29 cellular contexts compared by ENCODE assay signal in the genomic region with DNA sequence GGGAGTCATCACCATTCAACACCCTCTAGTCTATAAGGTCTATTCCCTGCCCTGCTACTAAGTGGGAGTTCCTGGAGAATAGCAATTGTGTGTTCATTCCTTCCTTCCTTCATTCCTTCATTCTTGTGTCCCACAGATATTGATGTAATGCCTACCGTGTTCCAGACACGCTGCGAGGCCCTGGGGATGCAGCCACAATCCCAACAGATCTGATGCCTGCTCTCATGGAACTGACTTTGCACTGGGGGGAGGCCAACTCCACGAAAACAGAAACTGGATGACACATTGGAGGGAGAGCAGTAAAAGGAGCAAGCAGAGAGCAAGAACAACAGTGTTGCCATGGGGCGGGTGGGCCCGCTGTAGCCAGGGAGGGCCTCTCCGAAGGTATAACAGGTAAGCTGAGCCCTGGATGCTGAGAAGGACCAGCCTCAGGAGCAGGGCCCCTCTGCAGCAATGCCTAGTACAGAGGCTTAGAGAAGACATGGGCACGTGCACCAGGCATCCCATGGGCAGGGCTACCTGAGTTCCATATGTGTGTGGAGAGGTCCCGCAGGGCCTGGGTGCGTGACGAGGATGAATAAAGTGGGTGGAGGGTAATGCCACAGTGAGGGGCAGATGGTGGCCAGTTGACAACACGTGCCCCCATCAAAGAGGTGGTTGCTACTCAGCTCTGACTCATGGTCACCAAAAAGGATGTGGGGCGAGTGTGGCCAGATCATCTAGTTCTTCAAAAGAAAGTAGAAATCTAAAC.
A peak's percentile ranks its signal among the peaks of the same experiment; 100 is the strongest.
DNase-seq lines count a peak whose midpoint lies in the region; ATAC-seq, FAIRE-seq and TF ChIP-seq lines count a peak whose summit lies in the region.
"Had no signal": no experiment of that assay in that cellular context is flagged by ENCODE, and none has a peak within 500 bp of the region (broad histone marks: within the 10 kb centered on the region; RNA-seq: fewer than 3 reads in every experiment).

No MANE protein-coding gene starts in this region.

- peaks cover 33% of the 10 kb centered on the region for H3K4me1 ChIP-seq in osteoblast (ENCODE audit: insufficient read depth, low read length)
- H3K4me1 ChIP-seq in ovary (ENCODE audit: insufficient read depth), result peaks cover 7% of the 10 kb centered on the region
- H3K4me1 ChIP-seq: breast epithelium had no signal

- H3K9me3 Mint-ChIP-seq in activated T-cell treated with anti-CD3 and anti-CD28 coated beads, Interleukin-2, amount 50 U/mL, for 4 hours, result peaks cover 9% of the 10 kb centered on the region

- DNase-seq in AG10803 (ENCODE audit: low read depth) (peak; percentile 46), HTR-8/SVneo (ENCODE audit: insufficient read length, low spot score) (no peak), astrocyte of the hippocampus (ENCODE audit: low read depth, low spot score) (peak; percentile 58), osteoblast (ENCODE audit: insufficient read length, low spot score, missing footprints) (no peak), ovary (no peak), GF-D8 (lab: John Stamatoyannopoulos, UW) (no peak)
- no peak for DNase-seq in activated T-cell treated with anti-CD3 and anti-CD28 coated beads, Interleukin-2, amount 50 U/mL, for 4 hours
- DNase-seq: activated CD4-positive, alpha-beta memory T cell treated with anti-CD3 and anti-CD28 coated beads, Interleukin-2, amount 10 ng/mL, durations not matched to agents 7 days and 5 days; activated CD4-positive, CD25-positive, alpha-beta regulatory T cell treated with anti-CD3 and anti-CD28 coated beads, Interleukin-2, amount 50 U/mL, for 72 hours; activated gamma-delta T cell; endodermal cell; hypothalamus; islet precursor cell; lower lobe of right lung; NCI-H1417 treated with DMSO at 0.1 percent for 48 hours; NCI-H2081 treated with DMSO at 0.1 percent for 48 hours; NCI-H446; OCI-M1; SHP77 treated with DMSO at 0.1 percent for 48 hours; stimulated activated CD4-positive, alpha-beta T cell treated with anti-CD3 and anti-CD28 coated beads, Interleukin-1b, Interleukin-23, amount 100 ng/mL, for 48 hours; T-cell had no signal

- no peak for ATAC-seq in activated T-cell treated with anti-CD3 and anti-CD28 coated beads, Interleukin-2, amount 50 U/mL, for 4 hours
- no peak for ATAC-seq in HG02973 (IDR thresholded peaks at IDR 0.05; ENCODE audit: unreplicated experiment)
- ATAC-seq: gastroesophageal sphincter, lower lobe of right lung, T-cell had no signal

- H3K27me3 ChIP-seq in osteoblast (ENCODE audit: insufficient read depth, low read length), result no peaks in the 10 kb centered on the region
- H3K27me3 ChIP-seq in ovary, result no peaks in the 10 kb centered on the region
- H3K27me3 ChIP-seq: breast epithelium, esophagus muscularis mucosa, gastroesophageal sphincter, suprapubic skin had no signal

- H3K9me3 ChIP-seq in osteoblast (ENCODE audit: low read depth, low read length), result no peaks in the 10 kb centered on the region
- H3K9me3 ChIP-seq in ovary, result no peaks in the 10 kb centered on the region
- H3K9me3 ChIP-seq: lower lobe of right lung, suprapubic skin had no signal

- H3K4me3 Mint-ChIP-seq in activated T-cell treated with anti-CD3 and anti-CD28 coated beads, Interleukin-2, amount 50 U/mL, for 4 hours, result no peak overlapping the region
- H3K4me3 Mint-ChIP-seq: activated CD4-positive, alpha-beta memory T cell treated with anti-CD3 and anti-CD28 coated beads, Interleukin-2, amount 10 ng/mL, durations not matched to agents 7 days and 5 days; endodermal cell; T-cell had no signal

- no peak for TF ChIP-seq CTCF in AG10803 (conservative IDR thresholded peaks at IDR 0.05; ENCODE audit: low read length)
- no peak for TF ChIP-seq CTCF in osteoblast (IDR thresholded peaks at IDR 0.05; ENCODE audit: extremely low read depth, low read depth, low read length)
- TF ChIP-seq CTCF in ovary (IDR thresholded peaks at IDR 0.05), result no peak

- H3K4me1 Mint-ChIP-seq in activated T-cell treated with anti-CD3 and anti-CD28 coated beads, Interleukin-2, amount 50 U/mL, for 4 hours (ENCODE audit: low read depth), result peaks cover 1% of the 10 kb centered on the region

- peak; percentile 86 for FAIRE-seq in HTR-8/SVneo (lab: Jason Lieb, UNC)
- FAIRE-seq: GM19239 had no signal

- TF ChIP-seq EP300 in ovary (IDR thresholded peaks at IDR 0.05), result no peak

- H3K36me3 Mint-ChIP-seq in activated T-cell treated with anti-CD3 and anti-CD28 coated beads, Interleukin-2, amount 50 U/mL, for 4 hours (ENCODE audit: insufficient read depth), result peaks cover 5% of the 10 kb centered on the region

- no peak overlapping the region for H3K4me2 ChIP-seq in osteoblast (ENCODE audit: insufficient read depth, low read length)

- H3K27me3 Mint-ChIP-seq in activated T-cell treated with anti-CD3 and anti-CD28 coated beads, Interleukin-2, amount 50 U/mL, for 4 hours (ENCODE audit: low read depth), result no peaks in the 10 kb centered on the region
- H3K27me3 Mint-ChIP-seq: T-cell had no signal

- no peak overlapping the region for H2AFZ ChIP-seq in osteoblast (ENCODE audit: low read length)

- H3K4me3 ChIP-seq in AG10803 (ENCODE audit: low read length), result no peak overlapping the region
- H3K4me3 ChIP-seq in osteoblast (ENCODE audit: insufficient read depth, low read length), result no peak overlapping the region
- H3K4me3 ChIP-seq in ovary, result no peak overlapping the region
- H3K4me3 ChIP-seq: breast epithelium, coronary artery, esophagus muscularis mucosa, gastroesophageal sphincter, lower lobe of right lung, suprapubic skin had no signal

- TF ChIP-seq POLR2A in ovary (IDR thresholded peaks at IDR 0.05), result no peak

- H4K20me1 ChIP-seq in osteoblast (ENCODE audit: insufficient read depth, low read length), result no peaks in the 10 kb centered on the region

- H3K36me3 ChIP-seq in osteoblast (ENCODE audit: insufficient read depth, low read length), result no peaks in the 10 kb centered on the region
- H3K36me3 ChIP-seq in ovary, result no peaks in the 10 kb centered on the region
- H3K36me3 ChIP-seq: breast epithelium, esophagus muscularis mucosa, gastroesophageal sphincter, lower lobe of right lung, suprapubic skin had no signal

- intact Hi-C loops in ovary (cut with DNase I), result no loop called here

- H3K27ac ChIP-seq in osteoblast (ENCODE audit: low read depth, low read length) (peak overlapping the region; percentile 100), ovary (no peak overlapping the region)
- H3K27ac ChIP-seq: breast epithelium, C4-2B, coronary artery, esophagus muscularis mucosa, gastroesophageal sphincter, lower lobe of right lung, suprapubic skin had no signal

- no peaks in the 10 kb centered on the region for H3K79me2 ChIP-seq in osteoblast (ENCODE audit: insufficient read depth, low read length)

- 89 to 91% (median 89%) methylated on average over 13 of the region's 13 CpGs for WGBS in ovary, 3 donors

Comparison
In these comparisons a context has a peak if more than half of its experiments do, and no peak if none do; other contexts are left out.
1. DNase-seq: peak in AG10803 (single experiment) and astrocyte of the hippocampus (single experiment); none in HTR-8/SVneo (single experiment), osteoblast (single experiment), activated T-cell treated with anti-CD3 and anti-CD28 coated beads, Interleukin-2, amount 50 U/mL, for 4 hours (single experiment), ovary (0 of 5) and GF-D8 (single experiment).